In the genomic region with DNA sequence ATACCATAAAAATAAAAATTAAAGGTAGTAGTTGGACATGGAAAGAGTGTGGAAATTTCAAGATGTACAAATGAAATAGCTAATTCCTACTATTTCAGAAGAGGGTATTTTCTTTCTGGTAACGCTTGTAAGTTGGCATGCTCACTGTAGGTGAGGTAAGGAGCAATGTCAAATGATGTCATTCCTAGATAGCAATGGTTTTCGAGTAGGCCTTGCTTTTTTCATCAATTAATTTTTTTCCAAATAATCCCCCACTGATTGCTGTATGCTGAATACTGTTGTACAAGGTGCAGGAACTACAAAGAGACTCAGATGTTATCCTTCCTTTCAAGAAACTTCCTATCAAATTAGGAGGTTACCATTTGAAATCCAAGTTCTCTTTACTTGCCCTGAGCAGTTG, we compare ENCODE assay signal across 15 cellular contexts. TPM values are rescaled to one million over a fixed set of nuclear protein-coding genes. Genes with fewer than 3 reads are reported as not detected.
DNase-seq lines count a peak whose midpoint lies in the region; ATAC-seq and TF ChIP-seq lines count a peak whose summit lies in the region.
"Had no signal": no experiment of that assay in that cellular context is flagged by ENCODE, and none has a peak within 500 bp of the region (broad histone marks: within the 10 kb centered on the region; RNA-seq: fewer than 3 reads in every experiment).

No MANE protein-coding gene starts in this region.

- no peaks in the 10 kb centered on the region for H3K9me3 ChIP-seq in HUES48 (ENCODE audit: control insufficient read depth, insufficient read depth, low read length)
- no peaks in the 10 kb centered on the region for H3K9me3 ChIP-seq in colonic mucosa
- H3K9me3 ChIP-seq in mucosa of stomach (ENCODE audit: control insufficient read depth, low read length) = no peaks in the 10 kb centered on the region
- H3K9me3 ChIP-seq: BE2C had no signal

- H3K27ac ChIP-seq in HUES48 (ENCODE audit: low read depth, low read length) (peak overlapping the region; percentile 98), colonic mucosa (peak overlapping the region; percentile 77)

- H3K4me3 ChIP-seq in HUES48 (ENCODE audit: low read depth, low read length) (no peak overlapping the region), colonic mucosa (no peak overlapping the region), mucosa of stomach (ENCODE audit: low read length) (no peak overlapping the region)

- H3K9ac ChIP-seq in HUES48 (ENCODE audit: low read depth, low read length) (no peak overlapping the region), colonic mucosa (ENCODE audit: low read depth in 2 of 2, low read length in 2 of 2) (no peak overlapping the region), mucosa of stomach (ENCODE audit: low read length) (peak overlapping the region; percentile 70)

- H3K4me1 ChIP-seq in HUES48 (ENCODE audit: control insufficient read depth, insufficient read depth, low read length) = peaks cover 41% of the 10 kb centered on the region
- no peaks in the 10 kb centered on the region for H3K4me1 ChIP-seq in colonic mucosa
- peaks cover 14% of the 10 kb centered on the region for H3K4me1 ChIP-seq in mucosa of stomach (ENCODE audit: control insufficient read depth, insufficient read depth, low read length)
- H3K4me1 ChIP-seq: BE2C had no signal

- H3K27me3 ChIP-seq in HUES48 (ENCODE audit: control insufficient read depth, insufficient read depth, low read length) (no peaks in the 10 kb centered on the region), colonic mucosa (no peaks in the 10 kb centered on the region), mucosa of stomach (ENCODE audit: control insufficient read depth, insufficient read depth, low read length) (no peaks in the 10 kb centered on the region)
- H3K27me3 ChIP-seq: BE2C had no signal

- intact Hi-C loops in colonic mucosa (cut with DNase I) = loop anchor here (10.0 kb wide), 1 partner anchor 72 kb away; no protein-coding TSS in a partner anchor

- ATAC-seq in HG03457 (IDR thresholded peaks at IDR 0.05; ENCODE audit: unreplicated experiment) = no peak

- no peak for TF ChIP-seq CTCF in colonic mucosa (IDR thresholded peaks at IDR 0.05)

- DNase-seq in colonic mucosa (no peak), superior temporal gyrus (ENCODE audit: extremely low spot score) (peak; percentile 62), nucleus accumbens (lab: John Stamatoyannopoulos, UW) (no peak), NCI-H526 treated with DMSO at 0.1 percent for 48 hours (lab: John Stamatoyannopoulos, UW) (no peak), hippocampal formation (lab: John Stamatoyannopoulos, UW) (no peak)
- DNase-seq: activated CD4-positive, alpha-beta T cell treated with anti-CD3 and anti-CD28 coated beads for 1 hour; activated naive CD8-positive, alpha-beta T cell treated with anti-CD3 and anti-CD28 coated beads, Interleukin-2, amount 10 ng/mL, durations not matched to agents 7 days and 5 days; BE2C; naive B cell; NCI-H1436; NCI-H510A; T-helper 1 cell had no signal

- H3K36me3 ChIP-seq in HUES48 (ENCODE audit: control insufficient read depth, insufficient read depth, low read length) (no peaks in the 10 kb centered on the region), colonic mucosa (no peaks in the 10 kb centered on the region), mucosa of stomach (ENCODE audit: control insufficient read depth, insufficient read depth, low read length) (no peaks in the 10 kb centered on the region)
- H3K36me3 ChIP-seq: BE2C had no signal

RNA-seq across cellular contexts. Expression of a gene that starts 0.9 kb away (rescaled TPM):
- 100 to 1,000 TPM; 171 to 687 TPM for total RNA-seq in colonic mucosa

RNA-seq across cellular contexts. Expression of a gene that starts 56.0 kb away (rescaled TPM):
- under 1 TPM in 1 of 2 donors, not detected in 1; 0.27 TPM for total RNA-seq in colonic mucosa
